Comparison of ENCODE assay signal across 8 cellular contexts in genomic region chr20:57397693-57398108, GRCh38. TPM values are rescaled to one million over a fixed set of nuclear protein-coding genes. Genes with fewer than 3 reads are reported as not detected.
A peak's percentile ranks its signal among the peaks of the same experiment; 100 is the strongest.
DNase-seq lines count a peak whose midpoint lies in the region; ATAC-seq and TF ChIP-seq lines count a peak whose summit lies in the region.

No MANE protein-coding gene starts in this region.

- no peaks in the 10 kb centered on the region for H3K9me3 Mint-ChIP-seq in effector memory CD8-positive, alpha-beta T cell

- BruUV-seq in PC-9 (replicated peaks; lab: Mats Ljungman, UMichigan), result no TSS peak

- H3K9me2 ChIP-seq in PC-9 (ENCODE audit: insufficient read depth), result no peaks in the 10 kb centered on the region

- no peaks in the 10 kb centered on the region for H3K36me3 ChIP-seq in PC-9 (ENCODE audit: low read depth)

- TF ChIP-seq CTCF in PC-9 (conservative IDR thresholded peaks at IDR 0.05), result no peak

- H3K4me3 Mint-ChIP-seq in effector memory CD8-positive, alpha-beta T cell, result peak overlapping the region; percentile 78 to 95

- POLR2A ChIA-PET in PC-9 (lab: Charles Lee; ENCODE audit: unreplicated experiment), result no interaction called here

- no peaks in the 10 kb centered on the region for H3K79me2 ChIP-seq in PC-9 (ENCODE audit: low read depth)

- H3K36me3 Mint-ChIP-seq in effector memory CD8-positive, alpha-beta T cell (ENCODE audit: insufficient read depth), result peaks cover 100% of the 10 kb centered on the region

- no peaks in the 10 kb centered on the region for H3K4me1 ChIP-seq in PC-9 (replicated peaks; ENCODE audit: insufficient read depth)

- 0 out of 2 replicates have a peak, but pooled peaks cover 6% of the 10 kb centered on the region for H4K20me1 ChIP-seq in PC-9 (ENCODE audit: insufficient read depth)

- H3K27me3 ChIP-seq in PC-9 (ENCODE audit: insufficient read depth, low read depth), result no peaks in the 10 kb centered on the region

- intact Hi-C loops in PC-9 (cut with micrococcal nuclease; ENCODE audit: unreplicated experiment), result no loop called here

- CTCF ChIA-PET in PC-9 (lab: Charles Lee), result no interaction called here

- no peak overlapping the region for H3K27ac ChIP-seq in PC-9

- no peaks in the 10 kb centered on the region for H3K9me3 ChIP-seq in PC-9 (ENCODE audit: insufficient read depth, low read depth)

- no peak overlapping the region for H3K4me3 ChIP-seq in PC-9

- no peaks in the 10 kb centered on the region for H3K27me3 Mint-ChIP-seq in effector memory CD8-positive, alpha-beta T cell

- no peak overlapping the region for H2AFZ ChIP-seq in PC-9

- H3K27ac Mint-ChIP-seq in effector memory CD8-positive, alpha-beta T cell, result peak overlapping the region; percentile 95

- peak; percentile 60 for DNase-seq in activated gamma-delta T cell treated with Interleukin-2 at 50 U/mL for 16 hours
- DNase-seq in activated gamma-delta T cell (lab: John Stamatoyannopoulos, UW), result no peak
- peak in 4 of 5 experiments; percentile 21 to 76 (median 68) for DNase-seq in T-helper 2 cell
- peak; percentile 58 to 67 (median 64) for DNase-seq in effector memory CD8-positive, alpha-beta T cell
- DNase-seq in stimulated activated CD4-positive, alpha-beta T cell treated with anti-CD3 and anti-CD28 coated beads, Interleukin-15, amount 100 ng/mL, for 24 hours, result peak; percentile 58
- no peak for DNase-seq in DMS153 (lab: John Stamatoyannopoulos, UW)
- no peak for DNase-seq in PC-9
- DNase-seq in NOMO-1 (lab: John Stamatoyannopoulos, UW; ENCODE audit: unreplicated experiment in 2 of 2), result no peak

- no peaks in the 10 kb centered on the region for H3F3A ChIP-seq in PC-9 (ENCODE audit: insufficient read depth, low read depth)

- peak; percentile 29 for ATAC-seq in effector memory CD8-positive, alpha-beta T cell (replicated peaks)

- no peak overlapping the region for H3K4me2 ChIP-seq in PC-9

- peaks cover 72 to 77% of the 10 kb centered on the region in 2 donors for H3K4me1 Mint-ChIP-seq in effector memory CD8-positive, alpha-beta T cell (ENCODE audit: low read depth in 2 of 2)

RNA-seq across cellular contexts. Expression of gene RBM38, which starts 6.5 kb away (rescaled TPM):
- 19.3 and 25.6 TPM in 2 replicates for total RNA-seq in PC-9 (2021)

RNA-seq across cellular contexts. Expression of gene RAE1, which starts 46.6 kb away (rescaled TPM):
- total RNA-seq in PC-9 (2021), result 26.1 and 38.4 TPM in 2 replicates

Comparison
In these comparisons a context has a peak if more than half of its experiments do, and no peak if none do; other contexts are left out.
1. DNase-seq: peak in activated gamma-delta T cell treated with Interleukin-2 at 50 U/mL for 16 hours (single experiment), T-helper 2 cell (4 of 5), effector memory CD8-positive, alpha-beta T cell (3 of 3) and stimulated activated CD4-positive, alpha-beta T cell treated with anti-CD3 and anti-CD28 coated beads, Interleukin-15, amount 100 ng/mL, for 24 hours (single experiment); none in activated gamma-delta T cell (single experiment), DMS153 (single experiment), PC-9 (0 of 2) and NOMO-1 (0 of 2).